In the genomic region with DNA sequence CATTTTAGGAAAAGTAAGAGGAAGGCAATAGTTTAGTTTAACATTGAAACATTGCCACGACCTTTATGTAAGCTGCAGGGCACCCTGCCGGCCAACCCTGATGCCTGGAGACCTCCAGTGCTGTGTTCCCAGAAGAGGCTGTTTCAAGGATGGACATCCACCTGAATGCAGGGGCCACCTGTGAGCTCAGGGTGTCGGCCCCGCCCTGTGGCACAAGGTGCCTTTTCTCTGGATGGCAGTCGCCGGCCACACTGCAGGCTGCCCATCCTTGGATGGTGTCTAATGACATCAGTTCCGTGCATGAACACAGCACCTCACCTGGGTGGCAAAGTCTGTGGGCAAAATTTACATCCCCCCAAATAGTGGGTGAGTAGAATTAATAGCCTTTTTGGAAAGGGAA, we compare ENCODE assay signal across 12 cellular contexts.
A peak's percentile ranks its signal among the peaks of the same experiment; 100 is the strongest.
DNase-seq lines count a peak whose midpoint lies in the region; ATAC-seq and TF ChIP-seq lines count a peak whose summit lies in the region.
"Had no signal": no experiment of that assay in that cellular context is flagged by ENCODE, and none has a peak within 500 bp of the region (broad histone marks: within the 10 kb centered on the region; RNA-seq: fewer than 3 reads in every experiment).

No MANE protein-coding gene starts in this region.

- POLR2A ChIA-PET in activated CD4-positive, alpha-beta memory T cell treated with anti-CD3 and anti-CD28 coated beads for 36 hours (lab: Charles Lee): no interaction called here

- TF ChIP-seq EP300 in esophagus muscularis mucosa (IDR thresholded peaks at IDR 0.05): no peak

- H3K27ac ChIP-seq in right cardiac atrium (ENCODE audit: low read length) (no peak overlapping the region), esophagus muscularis mucosa (replicated peaks in 1 of 4) (peak overlapping the region in 3 of 4 donors; percentile 28 to 79 (median 76))
- H3K27ac ChIP-seq: thoracic aorta had no signal

- H3K36me3 ChIP-seq in esophagus muscularis mucosa: peaks cover 6 to 51% (median 24%) of the 10 kb centered on the region in 4 donors

- H3K27me3 ChIP-seq in right cardiac atrium (ENCODE audit: control insufficient read depth, insufficient read depth): no peaks in the 10 kb centered on the region
- H3K27me3 ChIP-seq in esophagus muscularis mucosa: no peaks in the 10 kb centered on the region

- H3K4me1 ChIP-seq in right cardiac atrium (ENCODE audit: control insufficient read depth, insufficient read depth, low read length) (peaks cover 7% of the 10 kb centered on the region), esophagus muscularis mucosa (peaks cover 11 to 41% (median 32%) of the 10 kb centered on the region in 4 donors)

- 88% methylated on average over 7 of the region's 7 CpGs for WGBS in right cardiac atrium
- 95% methylated on average over 6 of the region's 7 CpGs for WGBS in esophagus muscularis mucosa

- H3K4me3 ChIP-seq in right cardiac atrium (ENCODE audit: low read length): no peak overlapping the region
- H3K4me3 ChIP-seq in esophagus muscularis mucosa: peak overlapping the region in 1 of 4 donors; percentile 16
- H3K4me3 ChIP-seq: mucosa of descending colon had no signal

- peak overlapping the region; percentile 71 for H3K4me3 Mint-ChIP-seq in activated CD4-positive, alpha-beta memory T cell treated with anti-CD3 and anti-CD28 coated beads for 36 hours

- H3K4me1 Mint-ChIP-seq in activated CD4-positive, alpha-beta memory T cell treated with anti-CD3 and anti-CD28 coated beads for 36 hours (ENCODE audit: low read depth): peaks cover 30% of the 10 kb centered on the region

- CTCF ChIA-PET in activated CD4-positive, alpha-beta memory T cell treated with anti-CD3 and anti-CD28 coated beads for 36 hours (lab: Charles Lee): interaction anchor here (0.7 to 5.5 kb wide), 7 partner anchors 9 to 228 kb away, joined by 3 to 65 read pairs (median 5); no protein-coding TSS in a partner anchor

- peaks cover 5% of the 10 kb centered on the region for H3K36me3 Mint-ChIP-seq in activated CD4-positive, alpha-beta memory T cell treated with anti-CD3 and anti-CD28 coated beads for 36 hours

- no peak for TF ChIP-seq CTCF in esophagus muscularis mucosa (IDR thresholded peaks at IDR 0.05)

- intact Hi-C loops in right cardiac atrium (cut with DNase I) (loop anchor here in 3 of 4 donors (5.0 kb wide), 1 partner anchor 43 kb away; no protein-coding TSS in a partner anchor), cardiac septum (cut with DNase I) (loop anchor here (5.0 kb wide), 2 partner anchors 98 to 228 kb away; no protein-coding TSS in a partner anchor), esophagus muscularis mucosa (cut with DNase I) (loop anchor here (2.0 to 5.0 kb wide), 2 partner anchors 43 to 228 kb away; no protein-coding TSS in a partner anchor)
- intact Hi-C loops in activated CD4-positive, alpha-beta memory T cell treated with anti-CD3 and anti-CD28 coated beads for 36 hours (cut with micrococcal nuclease): loop anchor here (1.0 to 5.0 kb wide), 4 partner anchors 21 to 213 kb away; no protein-coding TSS in a partner anchor

- ATAC-seq in right cardiac atrium (no peak), HG03108 (IDR thresholded peaks at IDR 0.05; ENCODE audit: unreplicated experiment) (no peak), HG02798 (IDR thresholded peaks at IDR 0.05; ENCODE audit: poor library complexity, unreplicated experiment) (no peak)

- no peaks in the 10 kb centered on the region for H3K27me3 Mint-ChIP-seq in activated CD4-positive, alpha-beta memory T cell treated with anti-CD3 and anti-CD28 coated beads for 36 hours

- no peak for TF ChIP-seq POLR2A in esophagus muscularis mucosa (IDR thresholded peaks at IDR 0.05; ENCODE audit: low read depth)

- H3K9me3 ChIP-seq in right cardiac atrium (ENCODE audit: control insufficient read depth, low read length): no peaks in the 10 kb centered on the region
- H3K9me3 ChIP-seq in esophagus muscularis mucosa: no peaks in the 10 kb centered on the region
- H3K9me3 ChIP-seq: mucosa of descending colon, thoracic aorta had no signal

- H3K9me3 Mint-ChIP-seq in activated CD4-positive, alpha-beta memory T cell treated with anti-CD3 and anti-CD28 coated beads for 36 hours: no peaks in the 10 kb centered on the region

- peak; percentile 5 to 32 (median 22) for DNase-seq in right cardiac atrium
- DNase-seq in cardiac septum (ENCODE audit: low spot score): no peak
- DNase-seq in activated CD4-positive, alpha-beta memory T cell treated with anti-CD3 and anti-CD28 coated beads for 36 hours: peak; percentile 21
- DNase-seq in esophagus muscularis mucosa (ENCODE audit: extremely low spot score): no peak
- DNase-seq in HUDEP-2 (lab: John Stamatoyannopoulos, UW; ENCODE audit: unreplicated experiment in 76 of 76): no peak
- no peak for DNase-seq in anterior cingulate cortex (lab: John Stamatoyannopoulos, UW)
- DNase-seq: AML-193, NCI-H1048 had no signal

- peak overlapping the region; percentile 87 for H3K27ac Mint-ChIP-seq in activated CD4-positive, alpha-beta memory T cell treated with anti-CD3 and anti-CD28 coated beads for 36 hours

Comparison
In these comparisons a context has a peak if more than half of its experiments do, and no peak if none do; other contexts are left out.
1. DNase-seq: peak in right cardiac atrium (3 of 3) and activated CD4-positive, alpha-beta memory T cell treated with anti-CD3 and anti-CD28 coated beads for 36 hours (single experiment); none in cardiac septum (single experiment), esophagus muscularis mucosa (single experiment), HUDEP-2 (0 of 76) and anterior cingulate cortex (0 of 58).